ENCODE assay signal across 1 cellular context in genomic region chr17:48023408-48024148, GRCh38.
TF ChIP-seq lines count a peak whose summit lies in the region.

No MANE protein-coding gene starts in this region.

TF ChIP-seq in WTC11, 78 proteins besides CTCF, POLR2A, EP300 and RAD21 (continued from another document):
- TF ChIP-seq MAX (CRISPR knock-in tag; IDR thresholded peaks at IDR 0.05) (peak; percentile 64), PRRX2 (CRISPR knock-in tag; IDR thresholded peaks at IDR 0.05) (no peak), E2F4 (CRISPR knock-in tag; IDR thresholded peaks at IDR 0.05; ENCODE audit: borderline replicate concordance, low read depth) (no peak), TP53 (CRISPR knock-in tag; IDR thresholded peaks at IDR 0.05) (0 out of 2 replicates have a peak, but pooled peaks have one; percentile 52), ZNF138 (CRISPR knock-in tag; conservative IDR thresholded peaks at IDR 0.05) (0 out of 2 replicates have a peak, but pooled peaks have one; percentile 71), USF2 (CRISPR knock-in tag; IDR thresholded peaks at IDR 0.05) (peak; percentile 35; the same call in 1 of the 2 replicates), ZNF532 (CRISPR knock-in tag; IDR thresholded peaks at IDR 0.05; ENCODE audit: borderline replicate concordance) (no peak), ZNF425 (CRISPR knock-in tag; conservative IDR thresholded peaks at IDR 0.05) (no peak)
TF ChIP-seq in WTC11: peak in this region for 8.
